30 cellular contexts compared by ENCODE assay signal in genomic region chr2:169086893-169087467, GRCh38. TPM values are rescaled to one million over a fixed set of nuclear protein-coding genes. Genes with fewer than 3 reads are reported as not detected.
DNase-seq lines count a peak whose midpoint lies in the region; ATAC-seq and TF ChIP-seq lines count a peak whose summit lies in the region.
"Had no signal": no experiment of that assay in that cellular context is flagged by ENCODE, and none has a peak within 500 bp of the region (broad histone marks: within the 10 kb centered on the region; RNA-seq: fewer than 3 reads in every experiment).

No MANE protein-coding gene starts in this region.

- H3K27ac ChIP-seq in testis, result no peak overlapping the region
- H3K27ac ChIP-seq: brain microvascular endothelial cell, right lobe of liver, WERI-Rb-1 had no signal

- no peaks in the 10 kb centered on the region for H3K27me3 ChIP-seq in testis
- H3K27me3 ChIP-seq: brain microvascular endothelial cell, right lobe of liver had no signal

- no peaks in the 10 kb centered on the region for H3K4me1 ChIP-seq in testis
- H3K4me1 ChIP-seq: right lobe of liver had no signal

- H3K9me3 ChIP-seq in testis, result no peaks in the 10 kb centered on the region
- H3K9me3 ChIP-seq: right lobe of liver had no signal

- no peaks in the 10 kb centered on the region for H3K36me3 ChIP-seq in testis (ENCODE audit: low read depth, missing control alignments)
- H3K36me3 ChIP-seq: brain microvascular endothelial cell, right lobe of liver, WERI-Rb-1 had no signal

- in situ Hi-C loops in GM13976 (cut with MboI; ENCODE audit: low sequenced_read_pairs, unreplicated experiment), result no loop called here

- no peak for TF ChIP-seq POLR2A in testis (IDR thresholded peaks at IDR 0.05)

- intact Hi-C loops in testis (cut with DNase I; ENCODE audit: low total_unique reads), result no loop called here

- H3K4me3 ChIP-seq in testis, result no peak overlapping the region
- H3K4me3 ChIP-seq: right lobe of liver had no signal

- TF ChIP-seq CTCF in GM13976 (IDR thresholded peaks at IDR 0.05; ENCODE audit: borderline replicate concordance, control extremely low read depth, extremely low read depth, insufficient read depth, missing control alignments), result no peak
- TF ChIP-seq CTCF in testis (IDR thresholded peaks at IDR 0.05), result no peak

- 88 to 93% methylated on average over 3 of the region's 3 CpGs for WGBS in testis, 2 donors

- DNase-seq in NCI-H187 (lab: John Stamatoyannopoulos, UW) (peak; percentile 3 to 35), NCI-H187 treated with DMSO at 0.1 percent for 48 hours (lab: John Stamatoyannopoulos, UW) (no peak), NCI-H69 (lab: John Stamatoyannopoulos, UW) (peak; percentile 1), renal cortical epithelial cell (ENCODE audit: low read depth) (peak; percentile 76), hippocampal formation (lab: John Stamatoyannopoulos, UW) (no peak), GM13976 (ENCODE audit: low spot score) (no peak), testis (no peak)
- DNase-seq: 8988T; activated CD4-positive, alpha-beta T cell treated with anti-CD3 and anti-CD28 coated beads for 48 hours; activated T-cell treated with anti-CD3 and anti-CD28 coated beads, Interleukin-2, amount 50 U/mL, for 24 hours; brain microvascular endothelial cell; CD4-positive, alpha-beta T cell; effector CD8-positive, alpha-beta T cell; EL; foreskin fibroblast; IMR-90; left cardiac atrium; mesendoderm; NCI-H1105; NCI-H524; posterior cingulate gyrus; right lobe of liver; SHP77 treated with DMSO at 0.1 percent for 48 hours; stimulated activated CD4-positive, alpha-beta T cell treated with anti-CD3 and anti-CD28 coated beads, Interleukin-4, amount 100 ng/mL, for 1 hour; WERI-Rb-1 had no signal

- peak; percentile 44 for ATAC-seq in esophagus mucosa
- ATAC-seq: stimulated activated effector memory CD8-positive, alpha-beta T cell treated with anti-CD3 and anti-CD28 coated beads, Interleukin-12 subunit alpha, Interleukin-12 subunit beta, amount 100 ng/mL, for 72 hours had no signal

RNA-seq across cellular contexts. Expression of gene DHRS9, which starts 17.6 kb away (rescaled TPM):
- 23.8 TPM for total RNA-seq in esophagus mucosa
- total RNA-seq in renal cortical epithelial cell, result 0.52 TPM in 1 of 2 replicates, not detected in the other
- 1 to 10 TPM; 2.3 to 2.4 TPM for total RNA-seq in testis
- polyA plus RNA-seq in testis (ENCODE audit: insufficient read depth, low read depth, low replicate concordance), result 16.5 TPM
- total RNA-seq: CD4-positive, alpha-beta T cell; H1; IMR-90 had no signal
- polyA plus RNA-seq: H1, IMR-90 had no signal

RNA-seq across cellular contexts. Expression of gene ABCB11, which starts 55.9 kb away (rescaled TPM):
- total RNA-seq in esophagus mucosa (not detected), renal cortical epithelial cell (not detected in 2 replicates), testis (1 to 10 TPM; 4.6 to 7.2 TPM)
- 16.1 TPM for polyA plus RNA-seq in testis (ENCODE audit: insufficient read depth, low read depth, low replicate concordance)
- total RNA-seq: activated CD8-positive, alpha-beta memory T cell treated with anti-CD3 and anti-CD28 coated beads for 36 hours; CD4-positive, alpha-beta T cell; epithelial cell of proximal tubule; H1; IMR-90 had no signal
- polyA plus RNA-seq: H1, IMR-90 had no signal

Comparison
In these comparisons a context has a peak if more than half of its experiments do, and no peak if none do; other contexts are left out.
1. DNase-seq: peak in NCI-H187 (2 of 2), NCI-H69 (single experiment) and renal cortical epithelial cell (single experiment); none in NCI-H187 treated with DMSO at 0.1 percent for 48 hours (single experiment), hippocampal formation (0 of 2), GM13976 (single experiment) and testis (single experiment).